Comparison of ENCODE assay signal across 8 cellular contexts in genomic region chr7:38215734-38216670, GRCh38. TPM values are rescaled to one million over a fixed set of nuclear protein-coding genes. Genes with fewer than 3 reads are reported as not detected.
DNase-seq lines count a peak whose midpoint lies in the region; ATAC-seq, FAIRE-seq and TF ChIP-seq lines count a peak whose summit lies in the region.

No MANE protein-coding gene starts in this region.

- peak overlapping the region in 1 of 2 experiments; percentile 33; a peak in 3 of 6 replicates for H3K27ac ChIP-seq in A549

- H3K4me1 Mint-ChIP-seq in MCF 10A (ENCODE audit: insufficient read depth, unreplicated experiment), result no peaks in the 10 kb centered on the region

- H3K4me1 ChIP-seq in A549, result peaks cover 27% of the 10 kb centered on the region

- ATAC-seq in A549, result peak; percentile 95 to 98
- peak; percentile 93 for ATAC-seq in GM18511 (IDR thresholded peaks at IDR 0.05; ENCODE audit: unreplicated experiment)
- peak; percentile 96 for ATAC-seq in HG03025 (IDR thresholded peaks at IDR 0.05; ENCODE audit: low FRiP score, unreplicated experiment)

- peak; percentile 7 for FAIRE-seq in A549 (lab: Jason Lieb, UNC)

- peak; percentile 64 to 70 for TF ChIP-seq RAD21 in A549 (conservative IDR thresholded peaks at IDR 0.05 in 1 of 2, IDR thresholded peaks at IDR 0.05 in 1 of 2)

- no peaks in the 10 kb centered on the region for H3K9me3 Mint-ChIP-seq in MCF 10A (ENCODE audit: unreplicated experiment)

- BruUV-seq in MCF 10A (replicated peaks; lab: Mats Ljungman, UMichigan), result no TSS peak

- WGBS in A549 (ENCODE audit: missing lambda C conversion rate), result 13% methylated on average over 5 of the region's 5 CpGs

- CTCF ChIA-PET in A549 (lab: Yijun Ruan, JAX) (interaction anchor here (0.6 to 5.5 kb wide), 60 partner anchors 9 to 1688 kb away, joined by 3 to 60 read pairs (median 4); partner anchors contain the start of genes SFRP4 and STARD3NL), MCF 10A (lab: Yijun Ruan, JAX) (interaction anchor here (0.5 to 10.2 kb wide), 69 partner anchors 9 to 1274 kb away, joined by 3 to 293 read pairs (median 4); partner anchors contain the start of genes EPDR1, NME8 and STARD3NL)

- H3K27me3 Mint-ChIP-seq in MCF 10A (ENCODE audit: insufficient read depth, unreplicated experiment), result no peaks in the 10 kb centered on the region

- H3K9me3 ChIP-seq in A549, result no peaks in the 10 kb centered on the region

- TF ChIP-seq EP300 in A549 (IDR thresholded peaks at IDR 0.05), result no peak

- H3K4me2 ChIP-seq in A549, result peak overlapping the region; percentile 39

- TF ChIP-seq POLR2A in A549 (IDR thresholded peaks at IDR 0.05; ENCODE audit: low read length), result no peak

- intact Hi-C loops in MCF 10A (cut with micrococcal nuclease), result loop anchor here (2.0 kb wide), 2 partner anchors 37 to 103 kb away; partner anchors contain the start of gene STARD3NL

- H3K36me3 Mint-ChIP-seq in MCF 10A (ENCODE audit: insufficient read depth, unreplicated experiment), result peaks cover 20% of the 10 kb centered on the region

- DNase-seq in A549 (ENCODE audit: low read depth in 1 of 2, low spot score in 1 of 2) (peak; percentile 68 to 78), NCI-H2081 (lab: John Stamatoyannopoulos, UW) (peak; percentile 71 to 74), UCSD-AML1 (lab: John Stamatoyannopoulos, UW; ENCODE audit: unreplicated experiment) (peak; percentile 66), MCF 10A (ENCODE audit: unreplicated experiment) (peak; percentile 75), iris pigment epithelial cell (ENCODE audit: low read depth) (peak; percentile 93)
- peak; percentile 80 for DNase-seq in stimulated activated CD4-positive, alpha-beta T cell treated with anti-CD3 and anti-CD28 coated beads, Interleukin-15, amount 100 ng/mL, for 24 hours

- POLR2A ChIA-PET in A549 (lab: Yijun Ruan, JAX), result interaction anchor here (1.1 to 1.9 kb wide), 4 partner anchors 38 to 299 kb away, joined by 4 to 6 read pairs (median 4); partner anchors contain the start of genes SFRP4 and STARD3NL
- POLR2A ChIA-PET in MCF 10A (lab: Yijun Ruan, JAX), result interaction anchor here (1.2 kb wide), 1 partner anchor 20 kb away, joined by 7 read pairs; no protein-coding TSS in a partner anchor

- H3K4me3 Mint-ChIP-seq in MCF 10A (ENCODE audit: unreplicated experiment), result no peak overlapping the region

- no peak overlapping the region for H3K27ac Mint-ChIP-seq in MCF 10A (ENCODE audit: low read depth, unreplicated experiment)

- peak; percentile 89 for TF ChIP-seq CTCF in A549 (IDR thresholded peaks at IDR 0.05)
- peak; percentile 92 for TF ChIP-seq CTCF in MCF 10A (IDR thresholded peaks at IDR 0.05; ENCODE audit: unreplicated experiment)

- H3K4me3 ChIP-seq in A549, result no peak overlapping the region

TF ChIP-seq in A549, 52 proteins besides CTCF, POLR2A, EP300 and RAD21:
- no peak for TF ChIP-seq CBX8 (IDR thresholded peaks at IDR 0.05)
- peak; percentile 64 for TF ChIP-seq SMC3 (IDR thresholded peaks at IDR 0.05)
- TF ChIP-seq HES2 (IDR thresholded peaks at IDR 0.05), result no peak
- TF ChIP-seq CBX2 (IDR thresholded peaks at IDR 0.05; ENCODE audit: borderline replicate concordance, low read depth), result no peak

RNA-seq across cellular contexts. Expression of gene STARD3NL, which starts 38.0 kb away (rescaled TPM):
- polyA plus RNA-seq in A549 (2011; rRNA removed), result 78.1 and 104 TPM in 2 replicates
- 37.4 and 42.1 TPM in 2 replicates for polyA plus RNA-seq in A549 (2012; cell fraction: cytosol; rRNA removed)
- 9.1 and 13.7 TPM in 2 replicates for polyA plus RNA-seq in A549 (2012; cell fraction: nucleus; rRNA removed)
- polyA plus RNA-seq in A549 (2017; fragmentation: RNase III; extraction: RNeasy Plus Mini Kit Qiagen cat#74134 plus additional on column Dnase treatment), result 57.9 to 62.0 TPM (median 59.4 TPM) in 3 replicates
- polyA minus RNA-seq in A549 (2011; rRNA and poly(A)+ RNA removed), result 27.1 and 29.3 TPM in 2 replicates
- 24.5 and 25.6 TPM in 2 replicates for total RNA-seq in MCF 10A (2022)
